8 cellular contexts compared by ENCODE assay signal in the genomic region with DNA sequence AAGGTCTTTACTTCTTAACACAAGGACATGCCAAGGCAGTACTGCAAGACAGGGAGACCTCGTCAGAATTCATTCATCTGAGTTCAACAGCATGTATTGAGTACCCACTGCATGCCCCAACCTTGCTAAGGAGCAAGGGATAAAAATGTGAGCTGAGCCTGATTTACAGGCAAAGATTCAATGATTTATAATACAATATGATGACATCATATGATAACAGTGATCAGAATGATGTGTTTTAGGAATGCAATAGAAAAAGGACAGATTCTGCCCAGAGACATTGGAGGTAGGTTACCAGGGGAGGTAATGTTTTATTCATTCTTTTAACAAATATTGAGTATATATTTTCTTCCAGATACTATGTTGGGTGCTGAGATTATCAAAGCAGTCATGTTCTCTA.
"Had no signal": no experiment of that assay in that cellular context is flagged by ENCODE, and none has a peak within 500 bp of the region (broad histone marks: within the 10 kb centered on the region; RNA-seq: fewer than 3 reads in every experiment).

No MANE protein-coding gene starts in this region.

- H3K27ac ChIP-seq: HL-60, KMS-11 had no signal

- H3K9ac ChIP-seq: KMS-11 had no signal

- H3K9me3 Mint-ChIP-seq: IgD-negative memory B cell had no signal

- H3K36me3 Mint-ChIP-seq: IgD-negative memory B cell had no signal

- H3K4me2 ChIP-seq: KMS-11 had no signal

- H3K4me3 Mint-ChIP-seq: IgD-negative memory B cell had no signal

- ATAC-seq: K562 had no signal

- H3K4me3 ChIP-seq: K562 had no signal

- H3K27ac Mint-ChIP-seq: IgD-negative memory B cell had no signal

- FAIRE-seq: HTR-8/SVneo, K562 had no signal

- DNase-seq: IMR-90, KBM-7, KG1 had no signal
